ENCODE assay signal across 8 cellular contexts in the genomic region with DNA sequence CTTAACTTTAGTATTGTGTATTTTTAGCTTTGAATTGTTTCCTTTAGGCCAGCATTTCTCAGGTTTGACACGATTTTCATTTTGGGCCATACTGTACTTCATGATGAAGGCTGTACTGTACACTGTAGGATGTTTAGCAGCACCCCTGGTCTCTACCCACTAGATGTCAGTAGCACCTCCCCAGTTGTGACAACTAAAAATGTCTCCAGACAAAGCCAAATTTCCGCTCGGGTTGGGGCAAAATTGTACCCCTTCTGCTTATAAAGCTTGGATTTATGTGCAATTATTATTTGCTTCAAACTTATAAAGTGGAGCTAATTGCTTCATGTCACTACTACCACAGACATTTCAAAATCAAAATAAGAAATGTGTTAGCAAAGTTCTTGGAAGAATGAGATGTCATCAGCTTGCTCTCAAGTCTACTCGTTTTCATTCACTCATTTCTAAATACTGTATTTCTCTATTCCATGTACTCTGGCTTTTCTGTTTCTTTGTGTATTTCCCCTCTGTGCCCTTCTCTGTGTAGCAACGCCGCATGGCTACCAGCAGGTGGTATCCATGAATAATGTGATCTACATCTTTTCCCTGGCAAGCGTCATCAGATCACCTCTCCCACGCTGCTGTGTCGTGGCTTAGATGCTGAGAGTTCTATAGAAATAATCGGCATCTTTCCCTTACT. TPM values are rescaled to one million over a fixed set of nuclear protein-coding genes. Genes with fewer than 3 reads are reported as not detected.
DNase-seq lines count a peak whose midpoint lies in the region; ATAC-seq, FAIRE-seq and TF ChIP-seq lines count a peak whose summit lies in the region.

No MANE protein-coding gene starts in this region.

- H4K20me1 ChIP-seq in MM.1S (ENCODE audit: insufficient read depth, low read length), result no peaks in the 10 kb centered on the region

- H2AK5ac ChIP-seq in mesendoderm (ENCODE audit: low read length), result no peak overlapping the region

- peak overlapping the region; percentile 93 for H2BK120ac ChIP-seq in mesendoderm (ENCODE audit: low read depth, low read length)

- no peak overlapping the region for H3K9ac ChIP-seq in MM.1S (ENCODE audit: low read length)
- peak overlapping the region; percentile 36 for H3K9ac ChIP-seq in mesendoderm (ENCODE audit: low read length)

- no peaks in the 10 kb centered on the region for H3F3A ChIP-seq in MM.1S (ENCODE audit: insufficient read depth, low read length)

- H2AFZ ChIP-seq in MM.1S (ENCODE audit: low read length), result peak overlapping the region; percentile 12; the same call in 1 of the 2 replicates

- no peak overlapping the region for H4K5ac ChIP-seq in mesendoderm (ENCODE audit: low read length)

- H2BK5ac ChIP-seq in mesendoderm (ENCODE audit: low read length), result peak overlapping the region; percentile 68

- H3K4me1 ChIP-seq in MM.1S (ENCODE audit: low read length) (no peaks in the 10 kb centered on the region), mesendoderm (ENCODE audit: control insufficient read depth, low read depth, low read length) (no peaks in the 10 kb centered on the region), small intestine (ENCODE audit: control insufficient read depth in 2 of 2, insufficient read depth in 1 of 2, low read depth in 1 of 2, low read length in 1 of 2) (no peaks in the 10 kb centered on the region)

- no peaks in the 10 kb centered on the region for H3K79me1 ChIP-seq in mesendoderm (ENCODE audit: low read length)

- TF ChIP-seq CTCF in GM12874 (IDR thresholded peaks at IDR 0.05; ENCODE audit: insufficient read depth, low read depth, low read length) (peak; percentile 37), MM.1S (IDR thresholded peaks at IDR 0.05; ENCODE audit: low read length) (peak; percentile 48), WI38 (IDR thresholded peaks at IDR 0.05; ENCODE audit: low read depth, low read length) (peak; percentile 42)

- H3K27me3 ChIP-seq in MM.1S (replicated peaks; ENCODE audit: insufficient read depth, low read length) (no peaks in the 10 kb centered on the region), mesendoderm (ENCODE audit: insufficient read depth, low read length, poor library complexity) (no peaks in the 10 kb centered on the region), small intestine (ENCODE audit: control insufficient read depth in 2 of 2, insufficient read depth in 2 of 2, low read length in 2 of 2) (no peaks in the 10 kb centered on the region)

- no peak for FAIRE-seq in small intestine (lab: Jason Lieb, UNC)

- H2BK15ac ChIP-seq in mesendoderm (replicated peaks; ENCODE audit: low read depth), result no peak overlapping the region

- no CpG with 5 or more reads among the region's 10 CpGs for WGBS in mesendoderm (ENCODE audit: extremely low coverage, insufficient coverage, low lambda C conversion rate)
- 41 to 43% (median 42%) methylated on average over 10 of the region's 10 CpGs for WGBS in small intestine, 3 donors

- no peaks in the 10 kb centered on the region for H3K9me2 ChIP-seq in MM.1S (replicated peaks; ENCODE audit: insufficient read depth, low read length)

- no peak for ATAC-seq in HG03520 (IDR thresholded peaks at IDR 0.05; ENCODE audit: unreplicated experiment)
- ATAC-seq in GM21576 (IDR thresholded peaks at IDR 0.05; ENCODE audit: unreplicated experiment), result no peak
- no peak for ATAC-seq in HG02588 (IDR thresholded peaks at IDR 0.05; ENCODE audit: unreplicated experiment)

- DNase-seq in MM.1S (peak; percentile 57), mesendoderm (peak; percentile 81), small intestine (no peak)

- H3K4ac ChIP-seq in mesendoderm (ENCODE audit: low read depth, low read length), result no peak overlapping the region

- H3K36me3 ChIP-seq in MM.1S (replicated peaks; ENCODE audit: insufficient read depth, low read length) (no peaks in the 10 kb centered on the region), mesendoderm (ENCODE audit: control insufficient read depth, insufficient read depth, low read length) (no peaks in the 10 kb centered on the region), small intestine (ENCODE audit: control insufficient read depth in 2 of 2, insufficient read depth in 2 of 2, low read length in 2 of 2) (no peaks in the 10 kb centered on the region)

- H3K4me3 ChIP-seq in MM.1S (ENCODE audit: low read length) (no peak overlapping the region), WI38 (ENCODE audit: low read depth, low read length) (no peak overlapping the region), mesendoderm (ENCODE audit: low read length) (no peak overlapping the region), small intestine (ENCODE audit: low read depth in 1 of 2, low read length in 2 of 2) (no peak overlapping the region)

- no peaks in the 10 kb centered on the region for H3K79me2 ChIP-seq in MM.1S (ENCODE audit: low read length)
- no peaks in the 10 kb centered on the region for H3K79me2 ChIP-seq in mesendoderm (ENCODE audit: control insufficient read depth, insufficient read depth, low read length)

- H3K56ac ChIP-seq in mesendoderm (ENCODE audit: low read length), result peak overlapping the region; percentile 73

- H3K23ac ChIP-seq in mesendoderm (ENCODE audit: low read length), result no peak overlapping the region

- H3K4me2 ChIP-seq in MM.1S (ENCODE audit: low read depth, low read length), result peak overlapping the region; percentile 16
- H3K4me2 ChIP-seq in mesendoderm (ENCODE audit: low read length), result no peak overlapping the region

- H3K27ac ChIP-seq in MM.1S (ENCODE audit: low read length) (no peak overlapping the region), mesendoderm (ENCODE audit: low read depth, low read length) (no peak overlapping the region), small intestine (ENCODE audit: low read depth in 1 of 2, low read length in 1 of 2) (no peak overlapping the region)

- H3K9me3 ChIP-seq in MM.1S (replicated peaks; ENCODE audit: insufficient read depth, low read length) (no peaks in the 10 kb centered on the region), small intestine (ENCODE audit: control insufficient read depth, low read depth) (no peaks in the 10 kb centered on the region)

- peak overlapping the region; percentile 90 for H3K18ac ChIP-seq in mesendoderm (ENCODE audit: low read length)

- no peak overlapping the region for H4K8ac ChIP-seq in mesendoderm (ENCODE audit: low read depth, low read length)

RNA-seq across cellular contexts. Expression of a gene that starts 47.7 kb away (rescaled TPM):
- 17.3 TPM for polyA plus RNA-seq in mesendoderm (2013, experiment 1 of 2)
- 16.1 TPM for polyA plus RNA-seq in mesendoderm (2013, experiment 2 of 2)
- not detected for polyA plus RNA-seq in small intestine
